11 cellular contexts compared by ENCODE assay signal in the genomic region with DNA sequence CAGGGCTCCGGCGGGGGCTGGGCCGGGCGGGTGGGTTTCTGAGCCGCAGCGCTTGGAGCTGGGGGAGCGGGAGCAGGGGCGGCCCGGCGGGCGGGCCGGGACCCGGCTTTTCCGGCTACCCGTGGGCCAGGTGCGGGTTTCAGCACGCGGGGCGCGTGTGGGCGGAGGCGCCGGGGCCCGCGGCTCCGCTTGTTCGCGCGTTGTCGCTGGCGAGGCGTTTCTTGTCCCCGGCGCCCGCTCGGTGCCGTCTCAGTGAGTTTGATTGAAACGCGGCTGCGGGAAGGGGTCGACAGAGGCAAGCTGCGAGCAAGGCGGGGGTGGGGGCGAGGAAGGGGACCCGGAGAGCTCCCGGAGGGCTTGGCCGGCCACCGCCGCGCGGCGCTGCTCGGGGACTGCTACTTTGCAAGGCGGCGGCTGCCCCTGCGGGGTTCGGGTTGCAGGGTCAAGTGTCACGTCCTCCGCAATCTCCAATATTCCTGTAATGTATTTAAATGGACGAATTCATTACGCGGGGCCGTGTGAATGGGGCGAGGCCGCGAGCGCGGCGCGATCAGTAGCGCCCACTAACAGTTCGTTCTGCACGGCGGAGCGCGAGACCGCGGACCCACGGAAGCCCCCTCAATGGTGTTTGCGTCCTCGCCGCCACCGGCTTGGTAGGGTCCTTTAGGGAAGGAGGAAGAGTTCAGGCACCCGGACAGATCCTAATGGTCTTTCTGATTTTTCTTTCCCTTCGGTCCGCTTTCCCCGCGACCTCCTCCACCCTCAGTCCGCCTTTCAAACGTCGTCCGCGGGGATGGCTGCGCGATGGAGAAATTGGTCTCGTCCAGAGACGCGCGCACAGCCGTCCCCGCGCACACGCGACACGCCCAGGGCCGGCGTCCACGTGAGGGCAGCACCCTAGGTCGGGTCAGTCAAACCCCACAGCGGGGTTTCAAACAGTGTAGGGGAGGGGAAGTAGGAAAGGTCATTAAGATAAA.
DNase-seq lines count a peak whose midpoint lies in the region; ATAC-seq and TF ChIP-seq lines count a peak whose summit lies in the region.
"Had no signal": no experiment of that assay in that cellular context is flagged by ENCODE, and none has a peak within 500 bp of the region (broad histone marks: within the 10 kb centered on the region; RNA-seq: fewer than 3 reads in every experiment).

No MANE protein-coding gene starts in this region.

- no peaks in the 10 kb centered on the region for H3K4me1 ChIP-seq in mesendoderm (ENCODE audit: control insufficient read depth, low read depth, low read length)
- peaks cover 53% of the 10 kb centered on the region for H3K4me1 ChIP-seq in suprapubic skin
- no peaks in the 10 kb centered on the region for H3K4me1 ChIP-seq in HAP-1
- H3K4me1 ChIP-seq in prostate gland (replicated peaks) = no peaks in the 10 kb centered on the region

- no peak overlapping the region for H4K8ac ChIP-seq in mesendoderm (ENCODE audit: low read depth, low read length)

- ATAC-seq in activated T-cell treated with anti-CD3 and anti-CD28 coated beads, Interleukin-2, amount 50 U/mL, for 4 hours = no peak

- no peak overlapping the region for H2AK5ac ChIP-seq in mesendoderm (ENCODE audit: low read length)

- no peak overlapping the region for H3K4me2 ChIP-seq in mesendoderm (ENCODE audit: low read length)

- H2BK15ac ChIP-seq in mesendoderm (replicated peaks; ENCODE audit: low read depth) = no peak overlapping the region

- TF ChIP-seq EP300 in suprapubic skin (IDR thresholded peaks at IDR 0.05) = no peak

- H3K27me3 ChIP-seq in mesendoderm (ENCODE audit: insufficient read depth, low read length, poor library complexity) = peaks cover 90% of the 10 kb centered on the region
- H3K27me3 ChIP-seq in suprapubic skin = peaks cover 99% of the 10 kb centered on the region
- peaks cover 66% of the 10 kb centered on the region for H3K27me3 ChIP-seq in HAP-1 (ENCODE audit: low read depth)
- peaks cover 68% of the 10 kb centered on the region for H3K27me3 ChIP-seq in prostate gland (replicated peaks; ENCODE audit: insufficient read depth)

- TF ChIP-seq POLR2A in suprapubic skin (IDR thresholded peaks at IDR 0.05) (no peak), prostate gland (IDR thresholded peaks at IDR 0.05) (no peak)

- no peak overlapping the region for H3K27ac Mint-ChIP-seq in activated naive CD8-positive, alpha-beta T cell

- intact Hi-C loops in prostate gland (cut with DNase I) = no loop called here

- TF ChIP-seq CTCF in suprapubic skin (IDR thresholded peaks at IDR 0.05) = no peak
- TF ChIP-seq CTCF in prostate gland (IDR thresholded peaks at IDR 0.05) = no peak

- no peak overlapping the region for H2BK5ac ChIP-seq in mesendoderm (ENCODE audit: low read length)

- no peak overlapping the region for H4K5ac ChIP-seq in mesendoderm (ENCODE audit: low read length)

- peak overlapping the region; percentile 22 for H3K56ac ChIP-seq in mesendoderm (ENCODE audit: low read length)

- no peak overlapping the region for H3K27ac ChIP-seq in mesendoderm (ENCODE audit: low read depth, low read length)
- H3K27ac ChIP-seq in suprapubic skin = no peak overlapping the region
- H3K27ac ChIP-seq in prostate gland = no peak overlapping the region

- no peak overlapping the region for H3K23ac ChIP-seq in mesendoderm (ENCODE audit: low read length)

- H3K4me3 ChIP-seq in mesendoderm (ENCODE audit: low read length) (no peak overlapping the region), suprapubic skin (peak overlapping the region; percentile 43), HAP-1 (no peak overlapping the region), prostate gland (no peak overlapping the region)
- H3K4me3 ChIP-seq: lung had no signal

- no peaks in the 10 kb centered on the region for H3K36me3 Mint-ChIP-seq in activated T-cell treated with anti-CD3 and anti-CD28 coated beads, Interleukin-2, amount 50 U/mL, for 4 hours (ENCODE audit: insufficient read depth)
- H3K36me3 Mint-ChIP-seq in activated naive CD8-positive, alpha-beta T cell = no peaks in the 10 kb centered on the region

- no CpG with 5 or more reads among the region's 110 CpGs for WGBS in mesendoderm (ENCODE audit: extremely low coverage, insufficient coverage, low lambda C conversion rate)
- 4% methylated on average over 60 of the region's 110 CpGs for WGBS in suprapubic skin
- WGBS in prostate gland = 4% methylated on average over 96 of the region's 110 CpGs

- H3K9ac ChIP-seq in mesendoderm (ENCODE audit: low read length) = no peak overlapping the region

- in situ Hi-C loops in HAP-1 (cut with MboI; ENCODE audit: low sequenced_read_pairs) = loop anchor here (25.0 kb wide), 1 partner anchor 388 kb away; no protein-coding TSS in a partner anchor

- no peaks in the 10 kb centered on the region for H3K79me2 ChIP-seq in mesendoderm (ENCODE audit: control insufficient read depth, insufficient read depth, low read length)

- peak overlapping the region; percentile 54 for H3K4me3 Mint-ChIP-seq in activated T-cell treated with anti-CD3 and anti-CD28 coated beads, Interleukin-2, amount 50 U/mL, for 4 hours
- H3K4me3 Mint-ChIP-seq in activated naive CD8-positive, alpha-beta T cell = peak overlapping the region; percentile 65

- no peak for DNase-seq in activated T-cell treated with anti-CD3 and anti-CD28 coated beads, Interleukin-2, amount 50 U/mL, for 4 hours
- no peak for DNase-seq in activated T-cell treated with anti-CD3 and anti-CD28 coated beads for 4 hours
- no peak for DNase-seq in mesendoderm
- DNase-seq in suprapubic skin (ENCODE audit: low spot score in 2 of 2) = no peak
- no peak for DNase-seq in HAP-1 (ENCODE audit: low spot score in 2 of 2)
- no peak for DNase-seq in islet precursor cell
- no peak for DNase-seq in prostate gland (ENCODE audit: low spot score)
- DNase-seq: Karpas-422, NCI-H82 had no signal

- no peaks in the 10 kb centered on the region for H3K36me3 ChIP-seq in mesendoderm (ENCODE audit: control insufficient read depth, insufficient read depth, low read length)
- no peaks in the 10 kb centered on the region for H3K36me3 ChIP-seq in suprapubic skin
- H3K36me3 ChIP-seq in HAP-1 (replicated peaks) = no peaks in the 10 kb centered on the region
- H3K36me3 ChIP-seq in prostate gland = no peaks in the 10 kb centered on the region

- H3K4ac ChIP-seq in mesendoderm (ENCODE audit: low read depth, low read length) = no peak overlapping the region

- H3K9me3 ChIP-seq in suprapubic skin (no peaks in the 10 kb centered on the region), HAP-1 (no peaks in the 10 kb centered on the region), prostate gland (no peaks in the 10 kb centered on the region)

- H3K4me1 Mint-ChIP-seq in activated T-cell treated with anti-CD3 and anti-CD28 coated beads, Interleukin-2, amount 50 U/mL, for 4 hours (ENCODE audit: low read depth) = peaks cover 35% of the 10 kb centered on the region
- peaks cover 38% of the 10 kb centered on the region for H3K4me1 Mint-ChIP-seq in activated naive CD8-positive, alpha-beta T cell (ENCODE audit: low read depth)

- H3K79me1 ChIP-seq in mesendoderm (ENCODE audit: low read length) = no peaks in the 10 kb centered on the region

- H3K27me3 Mint-ChIP-seq in activated T-cell treated with anti-CD3 and anti-CD28 coated beads, Interleukin-2, amount 50 U/mL, for 4 hours (ENCODE audit: low read depth) = peaks cover 82% of the 10 kb centered on the region
- peaks cover 57% of the 10 kb centered on the region for H3K27me3 Mint-ChIP-seq in activated naive CD8-positive, alpha-beta T cell

- no peaks in the 10 kb centered on the region for H3K9me3 Mint-ChIP-seq in activated T-cell treated with anti-CD3 and anti-CD28 coated beads, Interleukin-2, amount 50 U/mL, for 4 hours
- H3K9me3 Mint-ChIP-seq in activated naive CD8-positive, alpha-beta T cell (ENCODE audit: low read depth) = no peaks in the 10 kb centered on the region

- no peak overlapping the region for H2BK120ac ChIP-seq in mesendoderm (ENCODE audit: low read depth, low read length)

- H3K18ac ChIP-seq in mesendoderm (ENCODE audit: low read length) = no peak overlapping the region
